ENCODE assay signal across 31 cellular contexts in the genomic region with DNA sequence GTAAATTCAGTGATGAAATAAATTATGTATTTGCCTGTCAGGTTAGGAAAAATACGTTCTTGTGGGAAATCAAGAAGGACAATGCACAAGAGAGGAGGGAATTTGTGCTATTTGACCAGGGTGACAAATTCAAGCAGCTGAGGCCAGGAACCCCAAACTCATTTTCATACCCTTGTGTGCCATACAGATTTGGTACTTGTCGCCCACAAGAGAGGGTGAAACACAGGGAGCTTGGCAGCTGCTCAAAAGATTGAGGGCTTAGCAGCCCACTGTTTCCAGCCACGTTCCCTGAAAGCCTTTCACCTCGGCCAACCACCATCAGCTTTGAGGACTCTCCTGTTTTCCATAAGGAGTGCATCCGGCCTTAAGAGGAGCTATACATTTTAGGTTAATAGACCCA.
"Had no signal": no experiment of that assay in that cellular context is flagged by ENCODE, and none has a peak within 500 bp of the region (broad histone marks: within the 10 kb centered on the region; RNA-seq: fewer than 3 reads in every experiment).

No MANE protein-coding gene starts in this region.

- H3K27ac Mint-ChIP-seq: immature natural killer cell; naive thymus-derived CD4-positive, alpha-beta T cell; natural killer cell treated with Interleukin-12 subunit alpha and Interleukin-12 subunit beta and Interleukin-15 and Interleukin-18, amount 100 ng/mL, for 72 hours; neural progenitor cell; progenitor cell of endocrine pancreas; stimulated activated naive B cell treated with anti-CD40 and anti-IgM and Interleukin-4, amounts not matched to agents 10 μg/mL and 1 μg/mL and 100 μg/mL, for 72 hours; type B pancreatic cell had no signal

- DNase-seq: heart left ventricle; hypothalamus; immature natural killer cell; kidney; left colon; left lung; lower lobe of right lung; mammary epithelial cell; mesendoderm; naive thymus-derived CD4-positive, alpha-beta T cell; occipital lobe; ovary; right lobe of liver; stimulated activated CD4-positive, alpha-beta T cell treated with anti-CD3 and anti-CD28 coated beads, Interleukin-12 subunit alpha, Interleukin-12 subunit beta, amount 100 ng/mL, for 4 hours; stimulated activated CD4-positive, alpha-beta T cell treated with anti-CD3 and anti-CD28 coated beads, Interleukin-15, amount 100 ng/mL, for 24 hours; stimulated activated CD4-positive, alpha-beta T cell treated with anti-CD3 and anti-CD28 coated beads, Interleukin-2, amount 100 ng/mL, for 24 hours; stimulated activated CD4-positive, alpha-beta T cell treated with anti-CD3 and anti-CD28 coated beads, Interleukin-4, amount 100 ng/mL, for 1 hour; stimulated activated naive B cell treated with anti-CD40 and anti-IgM and Interleukin-4, amounts not matched to agents 10 μg/mL and 1 μg/mL and 100 μg/mL, for 72 hours; stimulated activated naive CD8-positive, alpha-beta T cell treated with anti-CD3 and anti-CD28 coated beads, Interleukin-15, Interleukin-2, amounts not matched to agents 100 U/mL and 50 U/mL, for 24 hours; stomach; tibial artery; uterus had no signal

- H3K4me2 ChIP-seq: neural progenitor cell had no signal

- H3K4me3 ChIP-seq: heart left ventricle, left lung, lower lobe of right lung, neural progenitor cell, ovary, right atrium auricular region, right lobe of liver, skin epidermis, stomach, thoracic aorta, tibial artery, uterus had no signal

- H3K36me3 ChIP-seq: heart left ventricle, left lung, lower lobe of right lung, neural progenitor cell, neutrophil, ovary, right atrium auricular region, right lobe of liver, stomach, thoracic aorta, tibial artery, uterus had no signal

- H3K36me3 Mint-ChIP-seq: immature natural killer cell; naive thymus-derived CD4-positive, alpha-beta T cell; natural killer cell treated with Interleukin-12 subunit alpha and Interleukin-12 subunit beta and Interleukin-15 and Interleukin-18, amount 100 ng/mL, for 72 hours; neural progenitor cell; stimulated activated naive B cell treated with anti-CD40 and anti-IgM and Interleukin-4, amounts not matched to agents 10 μg/mL and 1 μg/mL and 100 μg/mL, for 72 hours; type B pancreatic cell had no signal

- H3K4me3 Mint-ChIP-seq: immature natural killer cell; mesothelial cell of epicardium; naive thymus-derived CD4-positive, alpha-beta T cell; natural killer cell treated with Interleukin-12 subunit alpha and Interleukin-12 subunit beta and Interleukin-15 and Interleukin-18, amount 100 ng/mL, for 72 hours; neural progenitor cell; stimulated activated naive B cell treated with anti-CD40 and anti-IgM and Interleukin-4, amounts not matched to agents 10 μg/mL and 1 μg/mL and 100 μg/mL, for 72 hours; type B pancreatic cell had no signal

- H3K27me3 ChIP-seq: heart left ventricle, left lung, neural progenitor cell, neutrophil, ovary, right atrium auricular region, right lobe of liver, stomach, tibial artery, uterus had no signal

- H3K27ac ChIP-seq: heart left ventricle, left lung, lower lobe of right lung, neural progenitor cell, neutrophil, ovary, right atrium auricular region, right lobe of liver, skin epidermis, stomach, thoracic aorta, tibial artery, uterus had no signal

- H3K4me1 ChIP-seq: left lung, lower lobe of right lung, right atrium auricular region, right lobe of liver, stomach, tibial artery, uterus had no signal

- H3K9me3 ChIP-seq: heart left ventricle, left lung, lower lobe of right lung, neutrophil, ovary, right atrium auricular region, right lobe of liver, stomach, thoracic aorta, tibial artery, uterus had no signal

- H3K4me1 Mint-ChIP-seq: immature natural killer cell; naive thymus-derived CD4-positive, alpha-beta T cell; neural progenitor cell; stimulated activated naive B cell treated with anti-CD40 and anti-IgM and Interleukin-4, amounts not matched to agents 10 μg/mL and 1 μg/mL and 100 μg/mL, for 72 hours had no signal

- H3K27me3 Mint-ChIP-seq: progenitor cell of endocrine pancreas, type B pancreatic cell had no signal

- H3K9me3 Mint-ChIP-seq: immature natural killer cell; natural killer cell treated with Interleukin-12 subunit alpha and Interleukin-12 subunit beta and Interleukin-15 and Interleukin-18, amount 100 ng/mL, for 72 hours; neural progenitor cell; stimulated activated naive B cell treated with anti-CD40 and anti-IgM and Interleukin-4, amounts not matched to agents 10 μg/mL and 1 μg/mL and 100 μg/mL, for 72 hours had no signal

- H3K9ac ChIP-seq: neural progenitor cell had no signal

- H2AFZ ChIP-seq: neural progenitor cell had no signal
